Comparison of ENCODE assay signal across 7 cellular contexts in the genomic region with DNA sequence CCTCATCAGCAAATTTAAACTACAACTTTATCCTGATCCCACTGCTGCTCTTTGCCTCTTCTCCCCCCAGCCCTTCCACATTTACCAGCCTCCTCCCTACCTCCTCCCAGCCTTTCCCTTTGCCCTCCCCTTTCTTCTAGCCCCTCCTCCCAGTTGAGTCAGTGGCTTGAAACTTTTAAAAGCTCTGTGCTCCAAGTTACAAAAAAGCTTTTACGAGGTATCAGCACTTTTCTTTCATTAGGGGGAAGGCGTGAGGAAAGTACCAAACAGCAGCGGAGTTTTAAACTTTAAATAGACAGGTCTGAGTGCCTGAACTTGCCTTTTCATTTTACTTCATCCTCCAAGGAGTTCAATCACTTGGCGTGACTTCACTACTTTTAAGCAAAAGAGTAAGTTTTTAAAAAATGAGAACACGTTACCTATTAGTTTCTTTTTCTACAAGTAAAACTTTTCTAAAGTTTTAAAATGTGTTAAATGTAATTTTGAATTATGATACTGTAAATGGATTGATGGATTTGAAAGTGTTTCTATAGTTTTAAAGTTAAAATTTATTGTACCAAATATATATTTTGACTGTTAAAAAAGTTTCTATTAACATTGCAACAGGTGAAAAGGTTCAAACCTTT. TPM values are rescaled to one million over a fixed set of nuclear protein-coding genes. Genes with fewer than 3 reads are reported as not detected.
A peak's percentile ranks its signal among the peaks of the same experiment; 100 is the strongest.
DNase-seq lines count a peak whose midpoint lies in the region; ATAC-seq and TF ChIP-seq lines count a peak whose summit lies in the region.

A gene (plus strand): TSS at position 203 of the 626 bp plus-strand sequence. CDS start 11,202 bp downstream, outside the sequence.

- no peak for ATAC-seq in activated naive CD8-positive, alpha-beta T cell treated with anti-CD3 and anti-CD28 coated beads, Interleukin-2, amount 10 ng/mL, durations not matched to agents 7 days and 5 days (ENCODE audit: low read depth)
- ATAC-seq in Right ventricle myocardium superior (ENCODE audit: poor library complexity) (peak; percentile 83), omental fat pad (ENCODE audit: low FRiP score) (peak; percentile 78)

- intact Hi-C loops in Right ventricle myocardium superior (cut with DNase I) (no loop called here), posterior cingulate gyrus (cut with DNase I) (loop anchor here (10.0 kb wide), 1 partner anchor 939 kb away; no protein-coding TSS in a partner anchor)

- peak within 1 kb of the TSS; percentile 90 for H3K4me3 Mint-ChIP-seq in activated naive CD8-positive, alpha-beta T cell treated with anti-CD3 and anti-CD28 coated beads, Interleukin-2, amount 10 ng/mL, durations not matched to agents 7 days and 5 days

- peaks cover 15% of the 10 kb centered on the region for H3K4me1 Mint-ChIP-seq in activated naive CD8-positive, alpha-beta T cell treated with anti-CD3 and anti-CD28 coated beads, Interleukin-2, amount 10 ng/mL, durations not matched to agents 7 days and 5 days

- no peak within 1 kb of the TSS for H3K27ac Mint-ChIP-seq in activated naive CD8-positive, alpha-beta T cell treated with anti-CD3 and anti-CD28 coated beads, Interleukin-2, amount 10 ng/mL, durations not matched to agents 7 days and 5 days

- no peaks in the 10 kb centered on the region for H3K9me3 Mint-ChIP-seq in activated naive CD8-positive, alpha-beta T cell treated with anti-CD3 and anti-CD28 coated beads, Interleukin-2, amount 10 ng/mL, durations not matched to agents 7 days and 5 days

- no peaks in the 10 kb centered on the region for H3K36me3 Mint-ChIP-seq in activated naive CD8-positive, alpha-beta T cell treated with anti-CD3 and anti-CD28 coated beads, Interleukin-2, amount 10 ng/mL, durations not matched to agents 7 days and 5 days

- no peak for TF ChIP-seq CTCF in omental fat pad (IDR thresholded peaks at IDR 0.05)

- DNase-seq in HPDE6-E6E7 (ENCODE audit: extremely low spot score) = peak; percentile 57
- no peak for DNase-seq in activated naive CD8-positive, alpha-beta T cell treated with anti-CD3 and anti-CD28 coated beads, Interleukin-2, amount 10 ng/mL, durations not matched to agents 7 days and 5 days
- no peak for DNase-seq in Right ventricle myocardium superior
- DNase-seq in omental fat pad (ENCODE audit: low spot score) = no peak
- DNase-seq in posterior cingulate gyrus = no peak
- DNase-seq in NCI-H2196 treated with DMSO at 0.1 percent for 48 hours (lab: John Stamatoyannopoulos, UW; ENCODE audit: unreplicated experiment) = no peak
- DNase-seq in NOMO-1 treated with dmso at 0.1 percent for 144 hours (lab: John Stamatoyannopoulos, UW; ENCODE audit: unreplicated experiment) = no peak

- H3K27me3 Mint-ChIP-seq in activated naive CD8-positive, alpha-beta T cell treated with anti-CD3 and anti-CD28 coated beads, Interleukin-2, amount 10 ng/mL, durations not matched to agents 7 days and 5 days = peaks cover 43% of the 10 kb centered on the region

- POLR2A ChIA-PET in activated naive CD8-positive, alpha-beta T cell treated with anti-CD3 and anti-CD28 coated beads, Interleukin-2, amount 10 ng/mL, durations not matched to agents 7 days and 5 days (lab: Charles Lee) = no interaction called here

RNA-seq across cellular contexts. Expression of the gene that starts here (rescaled TPM):
- not detected for total RNA-seq in activated naive CD8-positive, alpha-beta T cell treated with anti-CD3 and anti-CD28 coated beads, Interleukin-2, amount 10 ng/mL, durations not matched to agents 7 days and 5 days
- total RNA-seq in Right ventricle myocardium superior = 214 TPM
- total RNA-seq in omental fat pad = 100 to 1,000 TPM in 3 of 4 donors, 10 to 100 TPM in 1; 54.2 to 339 (median 196) TPM

Comparison
In these comparisons a context has a peak if more than half of its experiments do, and no peak if none do; other contexts are left out.
1. RNA of the gene that starts here (total RNA-seq): 54.2 to 339 TPM in omental fat pad and 214 TPM in Right ventricle myocardium superior (single experiment); not detected in activated naive CD8-positive, alpha-beta T cell treated with anti-CD3 and anti-CD28 coated beads, Interleukin-2, amount 10 ng/mL, durations not matched to agents 7 days and 5 days; every median in the first group is over 10 times any median in the second.